8 cellular contexts compared by ENCODE assay signal in genomic region chr4:17578482-17578891, GRCh38. TPM values are rescaled to one million over a fixed set of nuclear protein-coding genes. Genes with fewer than 3 reads are reported as not detected.
DNase-seq lines count a peak whose midpoint lies in the region; ATAC-seq and TF ChIP-seq lines count a peak whose summit lies in the region.

No MANE protein-coding gene starts in this region.

- intact Hi-C loops in activated naive CD4-positive, alpha-beta T cell treated with anti-CD3 and anti-CD28 coated beads for 36 hours (cut with micrococcal nuclease), result loop anchor here (1.0 kb wide), 1 partner anchor 58 kb away; no protein-coding TSS in a partner anchor
- intact Hi-C loops in thyroid gland (cut with DNase I), result no loop called here

- H3K4me3 Mint-ChIP-seq in activated naive CD4-positive, alpha-beta T cell treated with anti-CD3 and anti-CD28 coated beads for 36 hours, result peak overlapping the region; percentile 89

- peak overlapping the region; percentile 89 for H3K4me3 ChIP-seq in effector memory CD4-positive, alpha-beta T cell (ENCODE audit: insufficient read depth, low read depth, low read length, poor library complexity, severe bottlenecking)
- H3K4me3 ChIP-seq in neutrophil (ENCODE audit: low read depth in 1 of 2, low read length in 1 of 2) (peak overlapping the region; percentile 70 to 95), thyroid gland (replicated peaks in 1 of 3) (peak overlapping the region in 1 of 3 donors; percentile 60)

- DNase-seq in activated naive CD4-positive, alpha-beta T cell treated with anti-CD3 and anti-CD28 coated beads for 36 hours, result peak; percentile 9
- no peak for DNase-seq in activated naive CD4-positive, alpha-beta T cell (lab: John Stamatoyannopoulos, UW)
- DNase-seq in OCI-M1 (lab: John Stamatoyannopoulos, UW), result peak; percentile 91
- no peak for DNase-seq in effector memory CD4-positive, alpha-beta T cell
- no peak for DNase-seq in thyroid gland
- no peak for DNase-seq in NCI-H1436 treated with DMSO at 0.1 percent for 48 hours (lab: John Stamatoyannopoulos, UW)

- no peaks in the 10 kb centered on the region for H3K9me3 ChIP-seq in effector memory CD4-positive, alpha-beta T cell (ENCODE audit: control insufficient read depth, low read length)
- no peaks in the 10 kb centered on the region for H3K9me3 ChIP-seq in neutrophil
- no peaks in the 10 kb centered on the region for H3K9me3 ChIP-seq in thyroid gland

- no peak for TF ChIP-seq CTCF in neutrophil (IDR thresholded peaks at IDR 0.05)
- TF ChIP-seq CTCF in thyroid gland (IDR thresholded peaks at IDR 0.05), result no peak

- peaks cover 24% of the 10 kb centered on the region for H3K4me1 Mint-ChIP-seq in activated naive CD4-positive, alpha-beta T cell treated with anti-CD3 and anti-CD28 coated beads for 36 hours (ENCODE audit: low read depth)

- no peaks in the 10 kb centered on the region for H3K9me3 Mint-ChIP-seq in activated naive CD4-positive, alpha-beta T cell treated with anti-CD3 and anti-CD28 coated beads for 36 hours

- CTCF ChIA-PET in activated naive CD4-positive, alpha-beta T cell treated with anti-CD3 and anti-CD28 coated beads for 36 hours (lab: Charles Lee), result interaction anchor here (0.7 to 2.4 kb wide), 5 partner anchors 16 to 36 kb away, joined by 3 to 17 read pairs (median 3); partner anchors contain the start of gene MED28

- no peak for TF ChIP-seq POLR2A in thyroid gland (IDR thresholded peaks at IDR 0.05)

- H3K27ac Mint-ChIP-seq in activated naive CD4-positive, alpha-beta T cell treated with anti-CD3 and anti-CD28 coated beads for 36 hours, result peak overlapping the region; percentile 95

- H3K4me1 ChIP-seq in effector memory CD4-positive, alpha-beta T cell (ENCODE audit: control insufficient read depth, insufficient read depth, low read length, poor library complexity, severe bottlenecking), result peaks cover 14% of the 10 kb centered on the region
- H3K4me1 ChIP-seq in neutrophil (ENCODE audit: control insufficient read depth in 1 of 2, insufficient read depth in 1 of 2, low read depth in 1 of 2, low read length in 1 of 2) (peaks cover 20% of the 10 kb centered on the region in 2 experiments), thyroid gland (peaks cover 3 to 15% of the 10 kb centered on the region in 2 donors)

- ATAC-seq in HG02884 (IDR thresholded peaks at IDR 0.05; ENCODE audit: unreplicated experiment), result peak; percentile 33

- H3K27me3 Mint-ChIP-seq in activated naive CD4-positive, alpha-beta T cell treated with anti-CD3 and anti-CD28 coated beads for 36 hours (ENCODE audit: low read depth), result no peaks in the 10 kb centered on the region

- peak overlapping the region; percentile 88 for H3K27ac ChIP-seq in effector memory CD4-positive, alpha-beta T cell (ENCODE audit: insufficient read depth, low read length, poor library complexity, severe bottlenecking)
- H3K27ac ChIP-seq in neutrophil (peak overlapping the region; percentile 94), thyroid gland (peak overlapping the region in 1 of 3 donors; percentile 72)

- 69 to 84% methylated on average over 6 of the region's 6 CpGs for WGBS in thyroid gland, 2 donors

- H3K27me3 ChIP-seq in effector memory CD4-positive, alpha-beta T cell (replicated peaks; ENCODE audit: control insufficient read depth, insufficient read depth, low read length, poor library complexity, severe bottlenecking), result no peaks in the 10 kb centered on the region
- no peaks in the 10 kb centered on the region for H3K27me3 ChIP-seq in neutrophil
- no peaks in the 10 kb centered on the region for H3K27me3 ChIP-seq in thyroid gland

- peaks cover 30% of the 10 kb centered on the region for H3K36me3 Mint-ChIP-seq in activated naive CD4-positive, alpha-beta T cell treated with anti-CD3 and anti-CD28 coated beads for 36 hours (ENCODE audit: low read depth)

- H3K36me3 ChIP-seq in effector memory CD4-positive, alpha-beta T cell (ENCODE audit: control insufficient read depth, insufficient read depth, low read length), result peaks cover 32% of the 10 kb centered on the region
- H3K36me3 ChIP-seq in neutrophil, result peaks cover 21% of the 10 kb centered on the region
- H3K36me3 ChIP-seq in thyroid gland, result peaks cover 13 to 17% of the 10 kb centered on the region in 2 donors

RNA-seq across cellular contexts. Expression of gene LAP3, which starts 1.5 kb away (rescaled TPM):
- total RNA-seq in activated naive CD4-positive, alpha-beta T cell treated with anti-CD3 and anti-CD28 coated beads for 36 hours, result 100 to 1,000 TPM; 109 to 111 TPM
- total RNA-seq in thyroid gland, result 10 to 100 TPM; 66.8 to 89.8 (median 81.6) TPM

RNA-seq across cellular contexts. Expression of gene MED28, which starts 36.0 kb away (rescaled TPM):
- total RNA-seq in activated naive CD4-positive, alpha-beta T cell treated with anti-CD3 and anti-CD28 coated beads for 36 hours, result 10 to 100 TPM; 52.3 to 59.5 TPM
- total RNA-seq in thyroid gland, result 10 to 100 TPM; 14.9 to 25.6 (median 19.4) TPM

Comparison
In these comparisons a context has a peak if more than half of its experiments do, and no peak if none do; other contexts are left out.
1. DNase-seq: peak in activated naive CD4-positive, alpha-beta T cell treated with anti-CD3 and anti-CD28 coated beads for 36 hours (single experiment) and OCI-M1 (single experiment); none in activated naive CD4-positive, alpha-beta T cell (0 of 4), effector memory CD4-positive, alpha-beta T cell (0 of 3), thyroid gland (0 of 2) and NCI-H1436 treated with DMSO at 0.1 percent for 48 hours (single experiment).